Comparison of ENCODE assay signal across 21 cellular contexts in genomic region chr15:47517737-47518136, GRCh38.
DNase-seq lines count a peak whose midpoint lies in the region; TF ChIP-seq lines count a peak whose summit lies in the region.
"Had no signal": no experiment of that assay in that cellular context is flagged by ENCODE, and none has a peak within 500 bp of the region (broad histone marks: within the 10 kb centered on the region; RNA-seq: fewer than 3 reads in every experiment).

No MANE protein-coding gene starts in this region.

- H3K27ac ChIP-seq in sigmoid colon: no peak overlapping the region
- H3K27ac ChIP-seq: body of pancreas, KMS-11 had no signal

- TF ChIP-seq EP300 in sigmoid colon (IDR thresholded peaks at IDR 0.05): no peak

- TF ChIP-seq CTCF in retinal pigment epithelial cell (conservative IDR thresholded peaks at IDR 0.05; ENCODE audit: low read depth, low read length) (no peak), sigmoid colon (IDR thresholded peaks at IDR 0.05) (no peak)

- peak; percentile 80 for DNase-seq in MV-4-11 (lab: John Stamatoyannopoulos, UW)
- DNase-seq in adipocyte (ENCODE audit: low read depth): peak; percentile 52
- peak; percentile 46 for DNase-seq in fibroblast of peridontal ligament (ENCODE audit: extremely low read depth)
- DNase-seq in retinal pigment epithelial cell (ENCODE audit: low read depth): peak; percentile 33
- no peak for DNase-seq in sigmoid colon
- DNase-seq in NCI-H446 (lab: John Stamatoyannopoulos, UW): no peak
- DNase-seq in HK-2 (ENCODE audit: unreplicated experiment): no peak
- DNase-seq: activated CD8-positive, alpha-beta T cell treated with anti-CD3 and anti-CD28 coated beads, Interleukin-2, amount 10 ng/mL, durations not matched to agents 7 days and 5 days; activated naive CD4-positive, alpha-beta T cell treated with anti-CD3 and anti-CD28 coated beads, Interleukin-2, amount 50 U/mL, for 16 hours; activated T-cell treated with anti-CD3 and anti-CD28 coated beads, Interleukin-2, amount 50 U/mL, for 48 hours; cortex of kidney; NCI-H1092 treated with DMSO at 0.1 percent for 48 hours; NCI-H2081 treated with DMSO at 0.1 percent for 48 hours; NCI-H524; occipital lobe; Right ventricle myocardium superior; stimulated activated CD4-positive, alpha-beta T cell treated with anti-CD3 and anti-CD28 coated beads, Interleukin-2, amount 100 ng/mL, for 24 hours; stimulated activated naive CD4-positive, alpha-beta T cell treated with Interleukin-2 at 50 U/mL for 16 hours had no signal

- H3K27me3 ChIP-seq in adipocyte (replicated peaks; ENCODE audit: control insufficient read depth, insufficient read depth, low read length) (peaks cover 4% of the 10 kb centered on the region), sigmoid colon (no peaks in the 10 kb centered on the region)
- H3K27me3 ChIP-seq: body of pancreas, tibial nerve had no signal

- no peak for TF ChIP-seq POLR2A in sigmoid colon (IDR thresholded peaks at IDR 0.05)

- intact Hi-C loops in sigmoid colon (cut with DNase I): no loop called here

- WGBS in sigmoid colon, 2 donors: 18 to 40% methylated on average over 1 of the region's 1 CpG

- H3K36me3 ChIP-seq in adipocyte (ENCODE audit: control insufficient read depth, insufficient read depth, low read length, severe bottlenecking): no peaks in the 10 kb centered on the region
- no peaks in the 10 kb centered on the region for H3K36me3 ChIP-seq in sigmoid colon
- H3K36me3 ChIP-seq: tibial nerve had no signal

- no peaks in the 10 kb centered on the region for H3K4me1 ChIP-seq in adipocyte (ENCODE audit: control insufficient read depth, insufficient read depth, low read length)
- H3K4me1 ChIP-seq in sigmoid colon: peaks cover 0 to 10% (median 2%) of the 10 kb centered on the region in 4 donors
- H3K4me1 ChIP-seq: body of pancreas had no signal

- H3K9ac ChIP-seq in adipocyte (ENCODE audit: low read length): no peak overlapping the region
- H3K9ac ChIP-seq: KMS-11 had no signal

- no peak overlapping the region for H3K4me3 ChIP-seq in adipocyte (ENCODE audit: low read length)
- H3K4me3 ChIP-seq in retinal pigment epithelial cell (ENCODE audit: low read length): no peak overlapping the region
- no peak overlapping the region for H3K4me3 ChIP-seq in sigmoid colon
- H3K4me3 ChIP-seq: body of pancreas, tibial nerve had no signal

- H3K9me3 ChIP-seq in adipocyte (ENCODE audit: control insufficient read depth, low read length) (no peaks in the 10 kb centered on the region), sigmoid colon (no peaks in the 10 kb centered on the region)
- H3K9me3 ChIP-seq: body of pancreas, tibial nerve had no signal

Comparison
In these comparisons a context has a peak if more than half of its experiments do, and no peak if none do; other contexts are left out.
1. DNase-seq: peak in MV-4-11 (single experiment), adipocyte (single experiment), fibroblast of peridontal ligament (single experiment) and retinal pigment epithelial cell (single experiment); none in sigmoid colon (single experiment), NCI-H446 (0 of 2) and HK-2 (single experiment).